Comparison of ENCODE assay signal across 13 cellular contexts in the genomic region with DNA sequence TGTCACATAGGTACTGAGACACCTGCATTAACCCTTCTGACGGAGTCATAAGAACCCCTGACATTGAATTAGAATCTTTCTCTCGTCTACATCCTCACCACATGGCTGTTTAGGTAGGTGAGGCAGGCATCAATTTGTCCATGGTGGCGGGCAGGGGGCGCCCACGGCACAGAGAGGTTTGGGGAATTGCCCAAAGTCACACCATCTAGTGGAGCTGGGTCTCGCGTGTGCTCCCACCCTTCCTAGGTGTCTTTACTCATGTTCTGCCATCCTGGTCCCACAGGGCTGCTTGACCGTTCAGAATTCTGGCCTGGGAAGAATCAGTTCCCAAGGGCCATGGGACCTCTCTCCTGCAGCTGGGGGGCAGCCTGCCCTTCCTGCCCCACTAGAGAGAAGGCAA. TPM values are rescaled to one million over a fixed set of nuclear protein-coding genes. Genes with fewer than 3 reads are reported as not detected.
DNase-seq lines count a peak whose midpoint lies in the region; ATAC-seq, FAIRE-seq and TF ChIP-seq lines count a peak whose summit lies in the region.
"Had no signal": no experiment of that assay in that cellular context is flagged by ENCODE, and none has a peak within 500 bp of the region (broad histone marks: within the 10 kb centered on the region; RNA-seq: fewer than 3 reads in every experiment).

No MANE protein-coding gene starts in this region.

- TF ChIP-seq CTCF in IMR-90 (conservative IDR thresholded peaks at IDR 0.05; ENCODE audit: low read depth, low read length) (0 out of 2 replicates have a peak, but pooled peaks have one; percentile 1), endothelial cell of umbilical vein (IDR thresholded peaks at IDR 0.05; ENCODE audit: extremely low read depth in 1 of 2, insufficient read depth in 1 of 2, low read depth in 1 of 2, low read length in 2 of 2) (no peak), coronary artery (IDR thresholded peaks at IDR 0.05) (no peak)

- H3K36me3 ChIP-seq in BLaER1 treated with 17β-estradiol and CSF1 and Interleukin-3, amounts not matched to agents 10 nM and 100 nM, result no peaks in the 10 kb centered on the region
- H3K36me3 ChIP-seq in IMR-90 (ENCODE audit: control insufficient read depth, insufficient read depth, low read length) (no peaks in the 10 kb centered on the region), endothelial cell of umbilical vein (ENCODE audit: control insufficient read depth in 2 of 2, extremely low read depth in 1 of 2, insufficient read depth in 2 of 2, low read length in 2 of 2) (no peaks in the 10 kb centered on the region)
- H3K36me3 ChIP-seq: cardiac muscle cell, tibial nerve had no signal

- no peak overlapping the region for H3K56ac ChIP-seq in IMR-90 (ENCODE audit: extremely low read depth, insufficient read depth, low read length)

- peaks cover 0 to 14% (median 3%) of the 10 kb centered on the region in 11 experiments; a peak in 5 of 22 replicates for H3K27me3 ChIP-seq in BLaER1 treated with 17β-estradiol and CSF1 and Interleukin-3, amounts not matched to agents 10 nM and 100 nM
- H3K27me3 ChIP-seq in IMR-90 (ENCODE audit: control insufficient read depth, insufficient read depth, low read length), result no peaks in the 10 kb centered on the region
- H3K27me3 ChIP-seq in endothelial cell of umbilical vein (ENCODE audit: control insufficient read depth in 2 of 2, insufficient read depth in 2 of 2, low read length in 2 of 2), result no peaks in the 10 kb centered on the region
- H3K27me3 ChIP-seq: tibial nerve had no signal

- peak overlapping the region; percentile 41 for H2AFZ ChIP-seq in IMR-90 (replicated peaks; ENCODE audit: low read length, poor library complexity)
- H2AFZ ChIP-seq in endothelial cell of umbilical vein (ENCODE audit: low read depth, low read length), result peak overlapping the region; percentile 58

- H2AK9ac ChIP-seq in IMR-90 (replicated peaks; ENCODE audit: low read depth, low read length, poor library complexity), result no peak overlapping the region

- no peak for TF ChIP-seq RAD21 in IMR-90 (IDR thresholded peaks at IDR 0.05; ENCODE audit: low read length)

- DNase-seq in IMR-90 (no peak), endothelial cell of umbilical vein (ENCODE audit: low read depth, low spot score) (no peak), HuH-7 (ENCODE audit: low spot score) (no peak), coronary artery (ENCODE audit: low spot score) (no peak)
- no peak for DNase-seq in naive thymus-derived CD8-positive, alpha-beta T cell
- DNase-seq: activated CD4-positive, alpha-beta T cell treated with anti-CD3 and anti-CD28 coated beads, Interleukin-2, amount 50 U/mL, for 4 hours; activated gamma-delta T cell treated with Interleukin-2 at 50 U/mL for 16 hours; C1 segment of cervical spinal cord; GF-D8; NCI-H187 had no signal

- H3K9ac ChIP-seq in BLaER1 treated with 17β-estradiol and CSF1 and Interleukin-3, amounts not matched to agents 10 nM and 100 nM, result peak overlapping the region in 2 of 11 experiments; percentile 3 to 33; a peak in 1 of 22 replicates
- H3K9ac ChIP-seq in IMR-90 (ENCODE audit: low read depth, low read length) (no peak overlapping the region), endothelial cell of umbilical vein (replicated peaks; ENCODE audit: extremely low read depth, insufficient read depth, low read length) (no peak overlapping the region)

- ATAC-seq in IMR-90 (ENCODE audit: low read depth), result no peak
- ATAC-seq in naive thymus-derived CD8-positive, alpha-beta T cell, result no peak

- no peaks in the 10 kb centered on the region for H3K9me3 Mint-ChIP-seq in naive thymus-derived CD8-positive, alpha-beta T cell

- H3K9me1 ChIP-seq in IMR-90 (ENCODE audit: insufficient read depth, low read length) (peaks cover 4% of the 10 kb centered on the region), endothelial cell of umbilical vein (replicated peaks; ENCODE audit: control insufficient read depth, extremely low read depth, insufficient read depth, low read length) (no peaks in the 10 kb centered on the region)

- peaks cover 46 to 90% (median 84%) of the 10 kb centered on the region in 10 experiments for H3K4me1 ChIP-seq in BLaER1 treated with 17β-estradiol and CSF1 and Interleukin-3, amounts not matched to agents 10 nM and 100 nM
- H3K4me1 ChIP-seq in IMR-90 (ENCODE audit: control insufficient read depth, insufficient read depth, low read length) (peaks cover 4% of the 10 kb centered on the region; the same call in 1 of the 2 replicates), endothelial cell of umbilical vein (ENCODE audit: control insufficient read depth, extremely low read depth, insufficient read depth, low read length) (peaks cover 41% of the 10 kb centered on the region)

- H3K4me3 Mint-ChIP-seq in naive thymus-derived CD8-positive, alpha-beta T cell, result no peak overlapping the region

- H3K4me1 Mint-ChIP-seq in naive thymus-derived CD8-positive, alpha-beta T cell, result peaks cover 0 to 7% (median 6%) of the 10 kb centered on the region in 4 donors

- H2AK5ac ChIP-seq in IMR-90 (ENCODE audit: low read depth, low read length), result no peak overlapping the region

- CTCF ChIA-PET in IMR-90 (lab: Yijun Ruan, JAX), result no interaction called here
- CTCF ChIA-PET in endothelial cell of umbilical vein (lab: Charles Lee), result interaction anchor here (0.7 to 6.5 kb wide), 8 partner anchors 8 to 270 kb away, joined by 3 to 100 read pairs (median 9); partner anchors contain the start of gene DLL4

- BruUV-seq in IMR-90 (replicated peaks; lab: Mats Ljungman, UMichigan), result no TSS peak
- no TSS peak for BruUV-seq in endothelial cell of umbilical vein (replicated peaks; lab: Mats Ljungman, UMichigan)

- H3K79me1 ChIP-seq in IMR-90 (ENCODE audit: low read depth in 1 of 2, low read length in 2 of 2), result no peaks in the 10 kb centered on the region

- no peaks in the 10 kb centered on the region for H3K9me3 ChIP-seq in BLaER1 treated with 17β-estradiol and CSF1 and Interleukin-3, amounts not matched to agents 10 nM and 100 nM (replicated peaks in 1 of 11)
- H3K9me3 ChIP-seq in IMR-90 (ENCODE audit: control insufficient read depth, insufficient read depth, low read length) (no peaks in the 10 kb centered on the region), endothelial cell of umbilical vein (replicated peaks; ENCODE audit: control insufficient read depth, insufficient read depth, low read length) (no peaks in the 10 kb centered on the region)
- H3K9me3 ChIP-seq: tibial nerve had no signal

- H3K18ac ChIP-seq in IMR-90 (ENCODE audit: low read depth, low read length), result no peak overlapping the region

- no peak for FAIRE-seq in endothelial cell of umbilical vein (lab: Jason Lieb, UNC)

- WGBS in IMR-90 (ENCODE audit: extremely low coverage in 2 of 2, insufficient read length in 1 of 2), 2 experiments, result no CpG with 5 or more reads among the region's 8 CpGs

- no peaks in the 10 kb centered on the region for H4K20me1 ChIP-seq in BLaER1 treated with 17β-estradiol and CSF1 and Interleukin-3, amounts not matched to agents 10 nM and 100 nM
- H4K20me1 ChIP-seq in IMR-90 (ENCODE audit: insufficient read depth, low read length) (no peaks in the 10 kb centered on the region), endothelial cell of umbilical vein (replicated peaks; ENCODE audit: control insufficient read depth, extremely low read depth, insufficient read depth, low read length) (no peaks in the 10 kb centered on the region)

- no peaks in the 10 kb centered on the region for H3K79me2 ChIP-seq in endothelial cell of umbilical vein (ENCODE audit: control insufficient read depth, insufficient read depth, low read length)

- H4K91ac ChIP-seq in IMR-90 (ENCODE audit: insufficient read depth, low read depth, low read length), result no peak overlapping the region

- no peak overlapping the region for H2BK20ac ChIP-seq in IMR-90 (ENCODE audit: low read depth, low read length)

- no peak overlapping the region for H3K4me3 ChIP-seq in BLaER1 treated with 17β-estradiol and CSF1 and Interleukin-3, amounts not matched to agents 10 nM and 100 nM
- H3K4me3 ChIP-seq in IMR-90 (ENCODE audit: insufficient read depth, low read depth, low read length), result no peak overlapping the region
- no peak overlapping the region for H3K4me3 ChIP-seq in endothelial cell of umbilical vein (replicated peaks in 1 of 3; ENCODE audit: insufficient read depth in 1 of 3, low read depth in 1 of 3, low read length in 3 of 3)
- H3K4me3 ChIP-seq in coronary artery, result no peak overlapping the region
- H3K4me3 ChIP-seq: cardiac muscle cell, tibial nerve had no signal

- H3K4me2 ChIP-seq in BLaER1 treated with 17β-estradiol and CSF1 and Interleukin-3, amounts not matched to agents 10 nM and 100 nM, result peak overlapping the region in 10 of 11 experiments; percentile 15 to 56 (median 38); a peak in 19 of 22 replicates
- H3K4me2 ChIP-seq in IMR-90 (ENCODE audit: low read depth, low read length) (no peak overlapping the region), endothelial cell of umbilical vein (ENCODE audit: insufficient read depth, low read length) (peak overlapping the region; percentile 12)

- H4K8ac ChIP-seq in IMR-90 (ENCODE audit: low read depth in 2 of 2, low read length in 2 of 2), result no peak overlapping the region

- POLR2A ChIA-PET in IMR-90 (lab: Charles Lee; ENCODE audit: unreplicated experiment), result no interaction called here
- POLR2A ChIA-PET in endothelial cell of umbilical vein (lab: Charles Lee), result interaction anchor here (1.1 to 1.7 kb wide), 2 partner anchors 8 to 27 kb away, joined by 4 read pairs; no protein-coding TSS in a partner anchor
- POLR2A ChIA-PET in naive thymus-derived CD8-positive, alpha-beta T cell (lab: Charles Lee), result no interaction called here

- TF ChIP-seq POLR2A in IMR-90 (IDR thresholded peaks at IDR 0.05; ENCODE audit: low read depth, low read length), result no peak
- no peak for TF ChIP-seq POLR2A in endothelial cell of umbilical vein (IDR thresholded peaks at IDR 0.05; ENCODE audit: low read depth, low read length)

- no peak overlapping the region for H2BK15ac ChIP-seq in IMR-90 (ENCODE audit: low read depth, low read length)

- H2BK120ac ChIP-seq in IMR-90 (ENCODE audit: low read depth, low read length), result no peak overlapping the region

- H3K27ac Mint-ChIP-seq in naive thymus-derived CD8-positive, alpha-beta T cell, result peak overlapping the region in 1 of 10 donors; percentile 34

- no peak overlapping the region for H3K14ac ChIP-seq in IMR-90 (replicated peaks; ENCODE audit: low read depth, low read length)

- H3K4ac ChIP-seq in IMR-90 (ENCODE audit: low read depth, low read length), result no peak overlapping the region

- H4K5ac ChIP-seq in IMR-90 (ENCODE audit: low read depth, low read length), result no peak overlapping the region

- H3K27ac ChIP-seq in BLaER1 treated with 17β-estradiol and CSF1 and Interleukin-3, amounts not matched to agents 10 nM and 100 nM, result peak overlapping the region in 3 of 11 experiments; percentile 10 to 36 (median 14); a peak in 4 of 22 replicates
- H3K27ac ChIP-seq in IMR-90 (ENCODE audit: insufficient read depth, low read length) (no peak overlapping the region), endothelial cell of umbilical vein (ENCODE audit: insufficient read depth, low read depth, low read length) (peak overlapping the region; percentile 69), coronary artery (no peak overlapping the region)
- H3K27ac ChIP-seq: cardiac muscle cell, tibial nerve had no signal

- dilution Hi-C loops in IMR-90 (cut with HindIII; ENCODE audit: low sequenced_read_pairs, unreplicated experiment) (no loop called here), endothelial cell of umbilical vein (cut with MboI; ENCODE audit: extremely low pct_ligation_motif_present, low sequenced_read_pairs) (no loop called here)

- intact Hi-C loops in IMR-90 (cut with micrococcal nuclease), result no loop called here
- intact Hi-C loops in endothelial cell of umbilical vein (cut with micrococcal nuclease), result loop anchor here (2.0 kb wide), 1 partner anchor 16 kb away; no protein-coding TSS in a partner anchor

- no peak overlapping the region for H3K23ac ChIP-seq in IMR-90 (ENCODE audit: low read depth, low read length)

- H3K27me3 Mint-ChIP-seq in naive thymus-derived CD8-positive, alpha-beta T cell, result no peaks in the 10 kb centered on the region

- no peaks in the 10 kb centered on the region for H3K36me3 Mint-ChIP-seq in naive thymus-derived CD8-positive, alpha-beta T cell

- in situ Hi-C loops in IMR-90 (cut with MboI; ENCODE audit: low sequenced_read_pairs), result no loop called here

- no peak overlapping the region for H2BK5ac ChIP-seq in IMR-90 (ENCODE audit: low read depth, low read length, poor library complexity, severe bottlenecking)

RNA-seq across cellular contexts. Expression of gene DLL4, which starts 14.7 kb away (rescaled TPM):
- total RNA-seq in IMR-90 (2012; rRNA removed) (1.7 and 1.8 TPM in 2 replicates), endothelial cell of umbilical vein (55.2 and 75.8 TPM in 2 replicates)
- polyA plus RNA-seq in IMR-90 (2012; rRNA removed) (3.4 and 3.6 TPM in 2 replicates), endothelial cell of umbilical vein (25.5 and 57.8 TPM in 2 replicates)
- 2.3 and 2.9 TPM in 2 replicates for polyA plus RNA-seq in IMR-90 (2012; cell fraction: cytosol; rRNA removed)
- polyA plus RNA-seq in IMR-90 (2012; cell fraction: nucleus; rRNA removed; ENCODE audit: low replicate concordance), result 2.4 and 5.1 TPM in 2 replicates
- 26.3 and 26.9 TPM in 2 replicates for polyA plus RNA-seq in endothelial cell of umbilical vein (2011; cell fraction: cytosol; rRNA removed)
- polyA plus RNA-seq in endothelial cell of umbilical vein (2011; cell fraction: nucleus; rRNA removed), result 173 and 179 TPM in 2 replicates
- polyA plus RNA-seq in endothelial cell of umbilical vein (2012), result 3.9 and 5.5 TPM in 2 replicates
- 41.3 and 85.8 TPM in 2 replicates for polyA minus RNA-seq in endothelial cell of umbilical vein
- 7.6 TPM for polyA minus RNA-seq in endothelial cell of umbilical vein (2011; cell fraction: cytosol; rRNA and poly(A)+ RNA removed)
- polyA minus RNA-seq in endothelial cell of umbilical vein (2011; cell fraction: nucleus; rRNA and poly(A)+ RNA removed), result 142 and 155 TPM in 2 replicates
- under 1 TPM in 1 of 2 experiments, not detected in 1; 0.16 TPM for total RNA-seq in naive thymus-derived CD8-positive, alpha-beta T cell
- polyA plus RNA-seq in naive thymus-derived CD8-positive, alpha-beta T cell, result not detected
- polyA plus RNA-seq: cardiac muscle cell had no signal

RNA-seq across cellular contexts. Expression of gene VPS18, which starts 20.2 kb away (rescaled TPM):
- total RNA-seq in IMR-90 (2012; rRNA removed) (30.0 and 32.3 TPM in 2 replicates), endothelial cell of umbilical vein (32.8 and 33.3 TPM in 2 replicates)
- polyA plus RNA-seq in IMR-90 (2012; rRNA removed) (19.3 and 20.8 TPM in 2 replicates), endothelial cell of umbilical vein (29.3 and 34.1 TPM in 2 replicates)
- 15.0 and 19.5 TPM in 2 replicates for polyA plus RNA-seq in IMR-90 (2012; cell fraction: cytosol; rRNA removed)
- polyA plus RNA-seq in IMR-90 (2012; cell fraction: nucleus; rRNA removed; ENCODE audit: low replicate concordance), result 15.5 and 29.3 TPM in 2 replicates
- polyA plus RNA-seq in endothelial cell of umbilical vein (2011; cell fraction: cytosol; rRNA removed), result 19.1 and 21.5 TPM in 2 replicates
- polyA plus RNA-seq in endothelial cell of umbilical vein (2011; cell fraction: nucleus; rRNA removed), result 24.1 and 25.4 TPM in 2 replicates
- polyA plus RNA-seq in endothelial cell of umbilical vein (2012), result 22.5 and 22.6 TPM in 2 replicates
- polyA minus RNA-seq in endothelial cell of umbilical vein, result 50.3 and 70.1 TPM in 2 replicates
- polyA minus RNA-seq in endothelial cell of umbilical vein (2011; cell fraction: cytosol; rRNA and poly(A)+ RNA removed), result 41.5 TPM
- 20.5 and 25.5 TPM in 2 replicates for polyA minus RNA-seq in endothelial cell of umbilical vein (2011; cell fraction: nucleus; rRNA and poly(A)+ RNA removed)
- 10 to 100 TPM; 20.4 to 20.7 TPM for total RNA-seq in naive thymus-derived CD8-positive, alpha-beta T cell
- 10 to 100 TPM; 11.1 to 19.2 (median 15.0) TPM for polyA plus RNA-seq in naive thymus-derived CD8-positive, alpha-beta T cell

RNA-seq across cellular contexts. Expression of gene CHAC1, which starts 38.8 kb away (rescaled TPM):
- total RNA-seq in IMR-90 (2012; rRNA removed), result 41.9 and 51.3 TPM in 2 replicates
- 72.5 and 77.8 TPM in 2 replicates for polyA plus RNA-seq in IMR-90 (2012; rRNA removed)
- 40.3 and 108 TPM in 2 replicates for polyA plus RNA-seq in IMR-90 (2012; cell fraction: cytosol; rRNA removed)
- polyA plus RNA-seq in IMR-90 (2012; cell fraction: nucleus; rRNA removed; ENCODE audit: low replicate concordance), result 31.6 and 74.8 TPM in 2 replicates
- total RNA-seq in endothelial cell of umbilical vein, result 4.6 and 5.6 TPM in 2 replicates
- polyA plus RNA-seq in endothelial cell of umbilical vein, result 18.9 and 25.7 TPM in 2 replicates
- 13.1 and 22.6 TPM in 2 replicates for polyA plus RNA-seq in endothelial cell of umbilical vein (2011; cell fraction: cytosol; rRNA removed)
- 25.1 and 29.0 TPM in 2 replicates for polyA plus RNA-seq in endothelial cell of umbilical vein (2011; cell fraction: nucleus; rRNA removed)
- polyA plus RNA-seq in endothelial cell of umbilical vein (2012), result 3.2 and 4.3 TPM in 2 replicates
- polyA minus RNA-seq in endothelial cell of umbilical vein, result 10.6 and 13.9 TPM in 2 replicates
- polyA minus RNA-seq in endothelial cell of umbilical vein (2011; cell fraction: cytosol; rRNA and poly(A)+ RNA removed), result 31.1 TPM
- 22.0 and 32.1 TPM in 2 replicates for polyA minus RNA-seq in endothelial cell of umbilical vein (2011; cell fraction: nucleus; rRNA and poly(A)+ RNA removed)
- total RNA-seq in naive thymus-derived CD8-positive, alpha-beta T cell, result 1 to 10 TPM; 8.9 to 9.2 TPM
- polyA plus RNA-seq in naive thymus-derived CD8-positive, alpha-beta T cell, result not detected

RNA-seq across cellular contexts. Expression of gene RHOV, which starts 40.5 kb away (rescaled TPM):
- total RNA-seq in IMR-90 (2012; rRNA removed) (not detected in 2 replicates), endothelial cell of umbilical vein (0.18 and 0.20 TPM in 2 replicates)
- polyA plus RNA-seq in IMR-90 (2012; rRNA removed) (0.07 and 0.10 TPM in 2 replicates), endothelial cell of umbilical vein (0.15 and 0.19 TPM in 2 replicates)
- 0.05 TPM in 1 of 2 replicates, not detected in the other for polyA plus RNA-seq in IMR-90 (2012; cell fraction: cytosol; rRNA removed)
- polyA plus RNA-seq in IMR-90 (2012; cell fraction: nucleus; rRNA removed; ENCODE audit: low replicate concordance), result 0.48 and 0.57 TPM in 2 replicates
- polyA plus RNA-seq in endothelial cell of umbilical vein (2011; cell fraction: cytosol; rRNA removed), result 0.04 and 0.08 TPM in 2 replicates
- 1.1 TPM in 2 replicates for polyA plus RNA-seq in endothelial cell of umbilical vein (2011; cell fraction: nucleus; rRNA removed)
- 0.23 and 0.35 TPM in 2 replicates for polyA plus RNA-seq in endothelial cell of umbilical vein (2012)
- polyA minus RNA-seq in endothelial cell of umbilical vein, result 0.15 TPM in 1 of 2 replicates, not detected in the other
- polyA minus RNA-seq in endothelial cell of umbilical vein (2011; cell fraction: cytosol; rRNA and poly(A)+ RNA removed), result 29.2 TPM
- polyA minus RNA-seq in endothelial cell of umbilical vein (2011; cell fraction: nucleus; rRNA and poly(A)+ RNA removed), result 0.38 and 0.96 TPM in 2 replicates
- not detected for total RNA-seq in naive thymus-derived CD8-positive, alpha-beta T cell
- not detected for polyA plus RNA-seq in naive thymus-derived CD8-positive, alpha-beta T cell

Comparison
In these comparisons a context has a peak if more than half of its experiments do, and no peak if none do; other contexts are left out.
1. RNA of gene DLL4, which starts 14.7 kb away (total RNA-seq): 55.2 to 75.8 TPM in endothelial cell of umbilical vein; 1.7 to 1.8 TPM in IMR-90 and 0.16 TPM in naive thymus-derived CD8-positive, alpha-beta T cell; every median in the first group is over 10 times any median in the second.